Comparison of ENCODE assay signal across 8 cellular contexts in genomic region chr11:63840356-63841060, GRCh38. TPM values are rescaled to one million over a fixed set of nuclear protein-coding genes. Genes with fewer than 3 reads are reported as not detected.
DNase-seq lines count a peak whose midpoint lies in the region; ATAC-seq and TF ChIP-seq lines count a peak whose summit lies in the region.

No MANE protein-coding gene starts in this region.

- H3K9me3 Mint-ChIP-seq in stimulated activated naive CD8-positive, alpha-beta T cell treated with anti-CD3 and anti-CD28 coated beads, Interleukin-15, Interleukin-2, amounts not matched to agents 100 ng/mL and 50 ng/mL, for 24 hours: no peaks in the 10 kb centered on the region
- no peaks in the 10 kb centered on the region for H3K9me3 Mint-ChIP-seq in brain

- TF ChIP-seq CTCF in brain (conservative IDR thresholded peaks at IDR 0.05): no peak

- H3K36me3 Mint-ChIP-seq in stimulated activated naive CD8-positive, alpha-beta T cell treated with anti-CD3 and anti-CD28 coated beads, Interleukin-15, Interleukin-2, amounts not matched to agents 100 ng/mL and 50 ng/mL, for 24 hours (ENCODE audit: low read depth): peaks cover 17% of the 10 kb centered on the region
- H3K36me3 Mint-ChIP-seq in brain: peaks cover 17% of the 10 kb centered on the region

- H3K4me1 Mint-ChIP-seq in stimulated activated naive CD8-positive, alpha-beta T cell treated with anti-CD3 and anti-CD28 coated beads, Interleukin-15, Interleukin-2, amounts not matched to agents 100 ng/mL and 50 ng/mL, for 24 hours (ENCODE audit: low read depth): peaks cover 68% of the 10 kb centered on the region
- peaks cover 72% of the 10 kb centered on the region for H3K4me1 Mint-ChIP-seq in brain

- H3K27ac ChIP-seq in mesodermal cell (ENCODE audit: low read depth, low read length, severe bottlenecking): no peak overlapping the region

- H3K4me3 Mint-ChIP-seq in stimulated activated naive CD8-positive, alpha-beta T cell treated with anti-CD3 and anti-CD28 coated beads, Interleukin-15, Interleukin-2, amounts not matched to agents 100 ng/mL and 50 ng/mL, for 24 hours: peak overlapping the region; percentile 90
- H3K4me3 Mint-ChIP-seq in brain: peak overlapping the region; percentile 89 to 95 (median 91)

- peak overlapping the region; percentile 96 for H3K4me3 ChIP-seq in mesodermal cell (ENCODE audit: extremely low read depth, insufficient read depth, low read length, poor library complexity, severe bottlenecking)

- H3K4me1 ChIP-seq in mesodermal cell (ENCODE audit: control insufficient read depth, insufficient read depth, low read length, poor library complexity, severe bottlenecking): peaks cover 32% of the 10 kb centered on the region

- no peaks in the 10 kb centered on the region for H3K27me3 Mint-ChIP-seq in stimulated activated naive CD8-positive, alpha-beta T cell treated with anti-CD3 and anti-CD28 coated beads, Interleukin-15, Interleukin-2, amounts not matched to agents 100 ng/mL and 50 ng/mL, for 24 hours
- peaks cover 13% of the 10 kb centered on the region for H3K27me3 Mint-ChIP-seq in brain

- no peak for ATAC-seq in stimulated activated naive CD8-positive, alpha-beta T cell treated with anti-CD3 and anti-CD28 coated beads, Interleukin-15, Interleukin-2, amounts not matched to agents 100 U/mL and 50 U/mL, for 24 hours
- ATAC-seq in GM21528 (IDR thresholded peaks at IDR 0.05; ENCODE audit: low FRiP score, unreplicated experiment): no peak
- no peak for ATAC-seq in HG02884 (IDR thresholded peaks at IDR 0.05; ENCODE audit: unreplicated experiment)

- H3K27ac Mint-ChIP-seq in stimulated activated naive CD8-positive, alpha-beta T cell treated with anti-CD3 and anti-CD28 coated beads, Interleukin-15, Interleukin-2, amounts not matched to agents 100 ng/mL and 50 ng/mL, for 24 hours: peak overlapping the region; percentile 97
- H3K27ac Mint-ChIP-seq in brain: peak overlapping the region; percentile 68 to 92 (median 91)

- WGBS in mesodermal cell (ENCODE audit: insufficient coverage in 2 of 2), 2 experiments: 16 to 19% methylated on average over 12 of the region's 13 CpGs

- DNase-seq in stimulated activated naive CD8-positive, alpha-beta T cell treated with anti-CD3 and anti-CD28 coated beads, Interleukin-15, Interleukin-2, amounts not matched to agents 100 U/mL and 50 U/mL, for 24 hours: no peak
- no peak for DNase-seq in A172 (ENCODE audit: low spot score)
- DNase-seq in stimulated activated CD8-positive, alpha-beta memory T cell treated with anti-CD3 and anti-CD28 coated beads, Interleukin-4, amount 100 ng/mL, for 48 hours: no peak

- no peaks in the 10 kb centered on the region for H3K9me3 ChIP-seq in mesodermal cell (ENCODE audit: control insufficient read depth, low read length)

- H3K36me3 ChIP-seq in mesodermal cell (ENCODE audit: control insufficient read depth, insufficient read depth, low read length): peaks cover 30% of the 10 kb centered on the region

RNA-seq across cellular contexts. Expression of gene MARK2, which starts 1.6 kb away (rescaled TPM):
- polyA plus RNA-seq in brain (ENCODE audit: insufficient read depth, low read depth, low replicate concordance): 46.6 TPM
- 22.3 TPM for polyA plus RNA-seq in mesodermal cell (2013, experiment 1 of 2)
- 19.3 TPM for polyA plus RNA-seq in mesodermal cell (2013, experiment 2 of 2)
- total RNA-seq in A172 (2014; rRNA removed; shearing (Covaris generic)): 14.8 TPM in 2 replicates

RNA-seq across cellular contexts. Expression of gene SPINDOC, which starts 27.3 kb away (rescaled TPM):
- polyA plus RNA-seq in brain (ENCODE audit: insufficient read depth, low read depth, low replicate concordance): 43.6 TPM
- polyA plus RNA-seq in mesodermal cell (2013, experiment 1 of 2): 69.9 TPM
- polyA plus RNA-seq in mesodermal cell (2013, experiment 2 of 2): 52.9 TPM
- 23.0 and 40.1 TPM in 2 replicates for total RNA-seq in A172 (2014; rRNA removed; shearing (Covaris generic))
